10 cellular contexts compared by ENCODE assay signal in the genomic region with DNA sequence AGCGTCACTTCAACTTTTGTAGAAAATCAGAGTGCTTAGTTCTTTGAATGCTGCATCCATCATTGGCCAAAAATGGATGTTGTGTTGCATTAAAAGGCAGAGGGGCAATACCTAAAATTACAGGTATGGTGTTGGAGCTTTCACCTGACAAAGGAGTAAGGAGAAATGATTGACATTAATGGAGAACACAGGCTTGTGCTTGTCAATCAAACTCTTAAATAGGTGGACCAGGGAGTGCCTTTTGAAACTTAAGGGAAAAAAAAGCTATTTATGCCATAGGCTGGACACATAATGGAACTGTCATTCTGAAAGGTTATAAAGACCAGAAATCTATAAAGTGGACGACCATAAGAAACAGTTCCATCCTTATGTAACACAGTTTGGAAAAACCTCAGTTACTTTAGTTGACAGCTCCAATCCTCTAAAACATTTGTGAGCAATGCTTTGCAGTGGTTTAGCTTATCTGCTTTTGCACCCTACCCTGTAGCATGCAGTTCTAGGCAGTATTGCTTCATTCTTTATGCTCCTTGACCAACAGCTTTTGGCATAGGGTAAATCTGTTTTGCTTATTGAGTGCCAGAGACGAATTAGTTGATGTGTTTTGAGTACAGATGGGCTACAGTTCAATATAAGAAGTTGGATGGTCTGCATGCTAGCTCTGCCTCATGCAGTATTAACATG. TPM values are rescaled to one million over a fixed set of nuclear protein-coding genes. Genes with fewer than 3 reads are reported as not detected.
A peak's percentile ranks its signal among the peaks of the same experiment; 100 is the strongest.
DNase-seq lines count a peak whose midpoint lies in the region; ATAC-seq and TF ChIP-seq lines count a peak whose summit lies in the region.
"Had no signal": no experiment of that assay in that cellular context is flagged by ENCODE, and none has a peak within 500 bp of the region (broad histone marks: within the 10 kb centered on the region; RNA-seq: fewer than 3 reads in every experiment).

No MANE protein-coding gene starts in this region.

- H3K4me2 ChIP-seq in BLaER1: peak overlapping the region; percentile 88

- H3K36me3 ChIP-seq in BLaER1 (peaks cover 26% of the 10 kb centered on the region), adipocyte (ENCODE audit: control insufficient read depth, insufficient read depth, low read length, severe bottlenecking) (peaks cover 15% of the 10 kb centered on the region), right lobe of liver (no peaks in the 10 kb centered on the region)
- H3K36me3 ChIP-seq: lower lobe of right lung had no signal

- DNase-seq in HFF-Myc (ENCODE audit: extremely low read depth, low read depth): no peak
- DNase-seq in adipocyte (ENCODE audit: low read depth): peak; percentile 68
- no peak for DNase-seq in right lobe of liver
- DNase-seq in COLO829 (ENCODE audit: low spot score): no peak
- DNase-seq in activated CD4-positive, alpha-beta T cell treated with anti-CD3 and anti-CD28 coated beads, Interleukin-2, amount 50 U/mL, for 1 hour: no peak
- DNase-seq in H4 (ENCODE audit: low spot score): no peak
- DNase-seq: activated CD8-positive, alpha-beta memory T cell treated with anti-CD3 and anti-CD28 coated beads, Interleukin-2, amount 50 U/mL, for 4 hours; lower lobe of right lung had no signal

- H3K4me1 ChIP-seq in BLaER1: peaks cover 73% of the 10 kb centered on the region
- peaks cover 50% of the 10 kb centered on the region for H3K4me1 ChIP-seq in adipocyte (ENCODE audit: control insufficient read depth, insufficient read depth, low read length)
- H3K4me1 ChIP-seq in right lobe of liver: peaks cover 0 to 59% (median 19%) of the 10 kb centered on the region in 4 donors

- intact Hi-C loops in right lobe of liver (cut with DNase I): no loop called here

- no peak for TF ChIP-seq CTCF in HFF-Myc (IDR thresholded peaks at IDR 0.05; ENCODE audit: low read depth, low read length, missing control alignments)
- no peak for TF ChIP-seq CTCF in right lobe of liver (IDR thresholded peaks at IDR 0.05)

- TF ChIP-seq POLR2A in right lobe of liver (IDR thresholded peaks at IDR 0.05): peak; percentile 58

- ATAC-seq in right lobe of liver (peak; percentile 14 to 45 (median 21)), HG03025 (IDR thresholded peaks at IDR 0.05; ENCODE audit: low FRiP score, unreplicated experiment) (no peak)
- ATAC-seq: lower lobe of right lung had no signal

- H3K4me3 ChIP-seq in BLaER1: no peak overlapping the region
- peak overlapping the region; percentile 2; the same call in 1 of the 2 replicates for H3K4me3 ChIP-seq in HFF-Myc (replicated peaks; ENCODE audit: low read depth, low read length)
- H3K4me3 ChIP-seq in adipocyte (ENCODE audit: low read length): peak overlapping the region; percentile 95
- H3K4me3 ChIP-seq in right lobe of liver: peak overlapping the region in 1 of 3 donors; percentile 84
- H3K4me3 ChIP-seq: lower lobe of right lung had no signal

- H4K20me1 ChIP-seq in BLaER1: peaks cover 62% of the 10 kb centered on the region

- H3K27ac ChIP-seq in BLaER1 (no peak overlapping the region), right lobe of liver (peak overlapping the region in 2 of 3 donors; percentile 98)
- H3K27ac ChIP-seq: lower lobe of right lung had no signal

- H3K9ac ChIP-seq in BLaER1 (no peak overlapping the region), adipocyte (ENCODE audit: low read length) (peak overlapping the region; percentile 95)

- H3K9me3 ChIP-seq in BLaER1 (no peaks in the 10 kb centered on the region), adipocyte (ENCODE audit: control insufficient read depth, low read length) (no peaks in the 10 kb centered on the region), right lobe of liver (no peaks in the 10 kb centered on the region)
- H3K9me3 ChIP-seq: lower lobe of right lung had no signal

- WGBS in right lobe of liver (ENCODE audit: insufficient coverage, low coverage, low lambda C conversion rate, missing lambda C conversion rate): 39% methylated on average over 3 of the region's 3 CpGs

- H3K27me3 ChIP-seq in BLaER1 (no peaks in the 10 kb centered on the region), adipocyte (replicated peaks; ENCODE audit: control insufficient read depth, insufficient read depth, low read length) (no peaks in the 10 kb centered on the region), right lobe of liver (no peaks in the 10 kb centered on the region)

RNA-seq across cellular contexts. Expression of gene HADH, which starts 2.4 kb away (rescaled TPM):
- total RNA-seq in right lobe of liver: 100 to 1,000 TPM in 3 of 6 experiments, 10 to 100 TPM in 3; 67.2 to 152 (median 104) TPM
- total RNA-seq in H4 (2014; rRNA removed; shearing (Covaris generic)): 12.4 and 15.1 TPM in 2 replicates
